ENCODE assay signal across 13 cellular contexts in genomic region chr9:87223397-87224246, GRCh38.
DNase-seq lines count a peak whose midpoint lies in the region; ATAC-seq and TF ChIP-seq lines count a peak whose summit lies in the region.
"Had no signal": no experiment of that assay in that cellular context is flagged by ENCODE, and none has a peak within 500 bp of the region (broad histone marks: within the 10 kb centered on the region; RNA-seq: fewer than 3 reads in every experiment).

No MANE protein-coding gene starts in this region.

- no peak overlapping the region for H2AFZ ChIP-seq in HCT116 (ENCODE audit: low read depth, low read length, poor library complexity, severe bottlenecking)

- no peak for TF ChIP-seq RAD21 in HCT116 (IDR thresholded peaks at IDR 0.05; ENCODE audit: low read depth)

- no peaks in the 10 kb centered on the region for H3K27me3 Mint-ChIP-seq in mesothelial cell of epicardium (ENCODE audit: low read depth)

- no peak overlapping the region for H3K4me3 Mint-ChIP-seq in mesothelial cell of epicardium
- H3K4me3 Mint-ChIP-seq: activated T-helper 17 cell treated with anti-CD3 and anti-CD28 coated beads, Interleukin-2, amount 50 U/mL, for 72 hours had no signal

- DNase-seq in HCT116 (ENCODE audit: low read depth, low spot score) (no peak), SW480 (ENCODE audit: low spot score) (peak; percentile 87), left cardiac atrium (peak; percentile 26), gastrocnemius medialis (peak; percentile 10 to 13), retina (no peak), mesothelial cell of epicardium (ENCODE audit: low spot score in 2 of 2, unreplicated experiment in 2 of 2) (no peak)
- DNase-seq: aorta; dorsolateral prefrontal cortex; NCI-H1436 treated with DMSO at 0.1 percent for 48 hours; NCI-H524 treated with DMSO at 0.1 percent for 48 hours; stimulated activated CD4-positive, alpha-beta T cell treated with anti-CD3 and anti-CD28 coated beads, Interleukin-4, amount 100 ng/mL, for 1 hour had no signal

- H3K79me2 ChIP-seq in HCT116 (ENCODE audit: insufficient read depth, low read length): no peaks in the 10 kb centered on the region

- TF ChIP-seq CTCF in HCT116 (IDR thresholded peaks at IDR 0.05 in 2 of 3, conservative IDR thresholded peaks at IDR 0.05 in 1 of 3; ENCODE audit: borderline replicate concordance in 1 of 3, insufficient read depth in 1 of 3, low read depth in 2 of 3, low read length in 2 of 3) (no peak), gastrocnemius medialis (IDR thresholded peaks at IDR 0.05 in 4 of 5, conservative IDR thresholded peaks at IDR 0.05 in 1 of 5) (peak in 2 of 5 experiments; percentile 5 to 11), mesothelial cell of epicardium (IDR thresholded peaks at IDR 0.05; ENCODE audit: unreplicated experiment) (no peak)

- H3K9me2 ChIP-seq in HCT116 (ENCODE audit: insufficient read depth): no peaks in the 10 kb centered on the region

- peaks cover 11% of the 10 kb centered on the region for H3K4me1 Mint-ChIP-seq in mesothelial cell of epicardium
- H3K4me1 Mint-ChIP-seq: activated T-helper 17 cell treated with anti-CD3 and anti-CD28 coated beads, Interleukin-2, amount 50 U/mL, for 72 hours had no signal

- no peak overlapping the region for H3K27ac Mint-ChIP-seq in mesothelial cell of epicardium
- H3K27ac Mint-ChIP-seq: activated T-helper 17 cell treated with anti-CD3 and anti-CD28 coated beads, Interleukin-2, amount 50 U/mL, for 72 hours had no signal

- no peaks in the 10 kb centered on the region for H3K9me3 ChIP-seq in HCT116 (ENCODE audit: control insufficient read depth in 1 of 2, insufficient read depth in 1 of 2, low read depth in 1 of 2, low read length in 2 of 2)
- no peaks in the 10 kb centered on the region for H3K9me3 ChIP-seq in gastrocnemius medialis

- TF ChIP-seq POLR2A in HCT116 (IDR thresholded peaks at IDR 0.05; ENCODE audit: borderline replicate concordance, extremely low read depth, insufficient read depth, insufficient read length) (no peak), gastrocnemius medialis (IDR thresholded peaks at IDR 0.05) (no peak)

- H3K27me3 ChIP-seq in HCT116 (ENCODE audit: insufficient read depth, low read length): peaks cover 57% of the 10 kb centered on the region
- peaks cover 0 to 13% (median 0%) of the 10 kb centered on the region in 3 donors for H3K27me3 ChIP-seq in gastrocnemius medialis
- H3K27me3 ChIP-seq: dorsolateral prefrontal cortex had no signal

- intact Hi-C loops in HCT116 (cut with micrococcal nuclease): no loop called here
- intact Hi-C loops in left cardiac atrium (cut with DNase I): no loop called here
- intact Hi-C loops in gastrocnemius medialis (cut with DNase I; ENCODE audit: low total_unique reads): no loop called here

- H3K9me3 Mint-ChIP-seq in mesothelial cell of epicardium: no peaks in the 10 kb centered on the region
- H3K9me3 Mint-ChIP-seq: activated T-helper 17 cell treated with anti-CD3 and anti-CD28 coated beads, Interleukin-2, amount 50 U/mL, for 72 hours had no signal

- H3K9ac ChIP-seq in HCT116 (ENCODE audit: low read length): no peak overlapping the region

- ATAC-seq in HCT116: peak; percentile 34; the same call in 1 of the 2 replicates
- ATAC-seq in left cardiac atrium: peak; percentile 50 to 53
- ATAC-seq in gastrocnemius medialis: peak; percentile 95 to 96
- ATAC-seq in GM21390 (IDR thresholded peaks at IDR 0.05; ENCODE audit: unreplicated experiment): no peak
- ATAC-seq: activated T-helper 17 cell treated with anti-CD3 and anti-CD28 coated beads, Interleukin-2, amount 50 U/mL, for 72 hours had no signal

- no peak overlapping the region for H3K4me2 ChIP-seq in HCT116 (ENCODE audit: low read length)

- no peak overlapping the region for H3K27ac ChIP-seq in HCT116 (ENCODE audit: low read depth, low read length)
- H3K27ac ChIP-seq in gastrocnemius medialis: no peak overlapping the region
- H3K27ac ChIP-seq: dorsolateral prefrontal cortex had no signal

- H3K4me3 ChIP-seq in HCT116 (replicated peaks in 1 of 2; ENCODE audit: low read depth in 1 of 2, low read length in 2 of 2) (no peak overlapping the region), gastrocnemius medialis (no peak overlapping the region)
- H3K4me3 ChIP-seq: dorsolateral prefrontal cortex had no signal

- BruUV-seq in HCT116 (replicated peaks; lab: Mats Ljungman, UMichigan): no TSS peak

- H3K4me1 ChIP-seq in HCT116 (ENCODE audit: control insufficient read depth in 1 of 2, insufficient read depth in 2 of 2, low read length in 2 of 2): no peaks in the 10 kb centered on the region
- H3K4me1 ChIP-seq in gastrocnemius medialis: peaks cover 3 to 6% of the 10 kb centered on the region in 2 donors

- H3K36me3 Mint-ChIP-seq in mesothelial cell of epicardium: no peaks in the 10 kb centered on the region

- POLR2A ChIA-PET in HCT116 (lab: Charles Lee): no interaction called here

- H3K36me3 ChIP-seq in HCT116 (ENCODE audit: control insufficient read depth in 1 of 2, insufficient read depth in 2 of 2, low read length in 2 of 2) (no peaks in the 10 kb centered on the region), gastrocnemius medialis (no peaks in the 10 kb centered on the region)

- no peaks in the 10 kb centered on the region for H4K20me1 ChIP-seq in HCT116 (ENCODE audit: insufficient read depth)

- CTCF ChIA-PET in HCT116 (lab: Charles Lee): no interaction called here

- in situ Hi-C loops in gastrocnemius medialis (cut with MboI; ENCODE audit: low sequenced_read_pairs in 4 of 4): no loop called here

- RAD21 ChIA-PET in HCT116 (lab: Charles Lee; ENCODE audit: low non-redundant PET in 1 of 2, low total read pairs in 2 of 2, uncharacterized antibody in 2 of 2, unreplicated experiment in 2 of 2): no interaction called here

TF ChIP-seq in HCT116, 20 proteins besides CTCF, POLR2A, EP300 and RAD21:
- no peak for TF ChIP-seq TCF7L2 (IDR thresholded peaks at IDR 0.05; ENCODE audit: borderline replicate concordance, extremely low read depth, insufficient read depth, insufficient read length)
- no peak for TF ChIP-seq FOSL1 (IDR thresholded peaks at IDR 0.05; ENCODE audit: low read depth)

Comparison
In these comparisons a context has a peak if more than half of its experiments do, and no peak if none do; other contexts are left out.
1. DNase-seq: peak in SW480 (single experiment), left cardiac atrium (single experiment) and gastrocnemius medialis (2 of 2); none in HCT116 (single experiment), retina (single experiment) and mesothelial cell of epicardium (0 of 2).